In the genomic region with DNA sequence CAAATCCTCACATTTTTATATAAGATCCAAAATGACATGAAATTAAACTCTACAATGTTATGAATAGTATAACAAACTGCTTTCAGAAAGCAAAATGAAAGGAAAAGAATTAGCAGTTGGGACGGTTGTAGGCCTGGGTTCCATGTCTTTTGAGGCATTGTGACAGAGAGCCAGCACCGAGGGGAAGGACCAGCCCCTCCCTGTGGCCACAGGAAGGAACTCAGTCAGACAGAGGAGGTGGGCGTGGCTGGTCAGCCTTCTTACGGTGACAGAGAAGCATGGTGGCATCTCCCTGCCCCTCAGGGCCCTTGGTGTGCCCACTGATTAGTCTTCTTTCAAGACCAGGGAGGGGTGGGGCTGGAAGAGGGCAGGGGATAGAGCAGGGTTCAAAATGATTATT, we compare ENCODE assay signal across 9 cellular contexts. TPM values are rescaled to one million over a fixed set of nuclear protein-coding genes. Genes with fewer than 3 reads are reported as not detected.
DNase-seq lines count a peak whose midpoint lies in the region; ATAC-seq and TF ChIP-seq lines count a peak whose summit lies in the region.
"Had no signal": no experiment of that assay in that cellular context is flagged by ENCODE, and none has a peak within 500 bp of the region (broad histone marks: within the 10 kb centered on the region; RNA-seq: fewer than 3 reads in every experiment).

No MANE protein-coding gene starts in this region.

- peaks cover 38% of the 10 kb centered on the region for H4K20me1 ChIP-seq in DND-41 (ENCODE audit: insufficient read depth, low read length)

- H3K4me1 Mint-ChIP-seq in activated CD4-positive, alpha-beta memory T cell treated with anti-CD3 and anti-CD28 coated beads, Interleukin-2, amount 10 ng/mL, durations not matched to agents 7 days and 5 days = peaks cover 49% of the 10 kb centered on the region
- H3K4me1 Mint-ChIP-seq in glutamatergic neuron (ENCODE audit: low read depth, unreplicated experiment) = peaks cover 8% of the 10 kb centered on the region
- peaks cover 18 to 31% of the 10 kb centered on the region in 2 donors for H3K4me1 Mint-ChIP-seq in stimulated activated naive B cell treated with anti-CD40 and anti-IgM and Interleukin-4, amounts not matched to agents 10 μg/mL and 1 μg/mL and 100 μg/mL, for 72 hours

- H3K27me3 Mint-ChIP-seq in activated CD4-positive, alpha-beta memory T cell treated with anti-CD3 and anti-CD28 coated beads, Interleukin-2, amount 10 ng/mL, durations not matched to agents 7 days and 5 days = no peaks in the 10 kb centered on the region
- peaks cover 5% of the 10 kb centered on the region for H3K27me3 Mint-ChIP-seq in glutamatergic neuron (ENCODE audit: unreplicated experiment)
- no peaks in the 10 kb centered on the region for H3K27me3 Mint-ChIP-seq in stimulated activated naive B cell treated with anti-CD40 and anti-IgM and Interleukin-4, amounts not matched to agents 10 μg/mL and 1 μg/mL and 100 μg/mL, for 72 hours

- H3K9me3 ChIP-seq in DND-41 (ENCODE audit: insufficient read depth, low read length, severe bottlenecking) = no peaks in the 10 kb centered on the region
- H3K9me3 ChIP-seq: pancreas had no signal

- peaks cover 44% of the 10 kb centered on the region for H3K36me3 ChIP-seq in DND-41 (ENCODE audit: insufficient read depth, low read length)

- peaks cover 15% of the 10 kb centered on the region for H3K4me1 ChIP-seq in DND-41 (ENCODE audit: insufficient read depth, low read length)

- CTCF ChIA-PET in activated CD4-positive, alpha-beta memory T cell treated with anti-CD3 and anti-CD28 coated beads, Interleukin-2, amount 10 ng/mL, durations not matched to agents 7 days and 5 days (lab: Charles Lee) = no interaction called here

- H3K27ac ChIP-seq in DND-41 (ENCODE audit: low read length) = no peak overlapping the region

- no peaks in the 10 kb centered on the region for H3K27me3 ChIP-seq in DND-41 (ENCODE audit: insufficient read depth, low read length, poor library complexity)
- H3K27me3 ChIP-seq: pancreas had no signal

- H3K9me3 Mint-ChIP-seq in activated CD4-positive, alpha-beta memory T cell treated with anti-CD3 and anti-CD28 coated beads, Interleukin-2, amount 10 ng/mL, durations not matched to agents 7 days and 5 days = no peaks in the 10 kb centered on the region
- H3K9me3 Mint-ChIP-seq in glutamatergic neuron (ENCODE audit: unreplicated experiment) = peaks cover 11% of the 10 kb centered on the region
- H3K9me3 Mint-ChIP-seq in stimulated activated naive B cell treated with anti-CD40 and anti-IgM and Interleukin-4, amounts not matched to agents 10 μg/mL and 1 μg/mL and 100 μg/mL, for 72 hours = no peaks in the 10 kb centered on the region

- DNase-seq in DND-41 (no peak), NCI-H2227 (lab: John Stamatoyannopoulos, UW; ENCODE audit: unreplicated experiment) (peak; percentile 61), glutamatergic neuron (peak; percentile 73), NCI-H2029 (lab: John Stamatoyannopoulos, UW) (no peak), DMS79 (lab: John Stamatoyannopoulos, UW) (no peak)
- peak; percentile 74 for DNase-seq in activated CD4-positive, alpha-beta memory T cell treated with anti-CD3 and anti-CD28 coated beads, Interleukin-2, amount 10 ng/mL, durations not matched to agents 7 days and 5 days
- no peak for DNase-seq in stimulated activated naive B cell treated with anti-CD40 and anti-IgM and Interleukin-4, amounts not matched to agents 10 μg/mL and 1 μg/mL and 100 μg/mL, for 72 hours

- peaks cover 4% of the 10 kb centered on the region; the same call in 1 of the 2 replicates for H3K79me2 ChIP-seq in DND-41 (ENCODE audit: insufficient read depth, low read length)

- ATAC-seq in DND-41 (ENCODE audit: insufficient read depth, low read depth) = no peak
- ATAC-seq in GM21825 (IDR thresholded peaks at IDR 0.05; ENCODE audit: unreplicated experiment) = peak; percentile 44
- peak; percentile 71 to 75 for ATAC-seq in stimulated activated naive B cell treated with anti-CD40 and anti-IgM and Interleukin-4, amounts not matched to agents 10 μg/mL and 1 μg/mL and 100 μg/mL, for 72 hours (replicated peaks)

- no peak overlapping the region for H3K4me2 ChIP-seq in DND-41 (ENCODE audit: insufficient read depth, low read length)

- H3K4me3 ChIP-seq in DND-41 (ENCODE audit: low read depth in 1 of 2, low read length in 2 of 2) = no peak overlapping the region
- H3K4me3 ChIP-seq: pancreas had no signal

- peak; percentile 15 for TF ChIP-seq CTCF in DND-41 (IDR thresholded peaks at IDR 0.05; ENCODE audit: borderline replicate concordance, extremely low read depth, low read length, poor library complexity, severe bottlenecking)
- peak; percentile 23 for TF ChIP-seq CTCF in glutamatergic neuron (IDR thresholded peaks at IDR 0.05; ENCODE audit: partially characterized antibody, unreplicated experiment)

- H2AFZ ChIP-seq in DND-41 (ENCODE audit: low read depth, low read length) = no peak overlapping the region

- POLR2A ChIA-PET in activated CD4-positive, alpha-beta memory T cell treated with anti-CD3 and anti-CD28 coated beads, Interleukin-2, amount 10 ng/mL, durations not matched to agents 7 days and 5 days (lab: Charles Lee) = no interaction called here

- H3K36me3 Mint-ChIP-seq in activated CD4-positive, alpha-beta memory T cell treated with anti-CD3 and anti-CD28 coated beads, Interleukin-2, amount 10 ng/mL, durations not matched to agents 7 days and 5 days (ENCODE audit: low read depth) = peaks cover 38% of the 10 kb centered on the region
- no peaks in the 10 kb centered on the region for H3K36me3 Mint-ChIP-seq in glutamatergic neuron (ENCODE audit: unreplicated experiment)
- peaks cover 16 to 19% of the 10 kb centered on the region in 2 donors for H3K36me3 Mint-ChIP-seq in stimulated activated naive B cell treated with anti-CD40 and anti-IgM and Interleukin-4, amounts not matched to agents 10 μg/mL and 1 μg/mL and 100 μg/mL, for 72 hours

- no peak overlapping the region for H3K9ac ChIP-seq in DND-41 (ENCODE audit: low read depth, low read length)

- H3K27ac Mint-ChIP-seq in activated CD4-positive, alpha-beta memory T cell treated with anti-CD3 and anti-CD28 coated beads, Interleukin-2, amount 10 ng/mL, durations not matched to agents 7 days and 5 days = peak overlapping the region; percentile 40
- no peak overlapping the region for H3K27ac Mint-ChIP-seq in glutamatergic neuron (ENCODE audit: unreplicated experiment)
- no peak overlapping the region for H3K27ac Mint-ChIP-seq in stimulated activated naive B cell treated with anti-CD40 and anti-IgM and Interleukin-4, amounts not matched to agents 10 μg/mL and 1 μg/mL and 100 μg/mL, for 72 hours

- no peak overlapping the region for H3K4me3 Mint-ChIP-seq in activated CD4-positive, alpha-beta memory T cell treated with anti-CD3 and anti-CD28 coated beads, Interleukin-2, amount 10 ng/mL, durations not matched to agents 7 days and 5 days
- H3K4me3 Mint-ChIP-seq in glutamatergic neuron (ENCODE audit: unreplicated experiment) = no peak overlapping the region
- no peak overlapping the region for H3K4me3 Mint-ChIP-seq in stimulated activated naive B cell treated with anti-CD40 and anti-IgM and Interleukin-4, amounts not matched to agents 10 μg/mL and 1 μg/mL and 100 μg/mL, for 72 hours

RNA-seq across cellular contexts. Expression of a gene that starts 5.7 kb away (rescaled TPM):
- 10 to 100 TPM; 19.8 to 20.2 TPM for total RNA-seq in activated CD4-positive, alpha-beta memory T cell treated with anti-CD3 and anti-CD28 coated beads, Interleukin-2, amount 10 ng/mL, durations not matched to agents 7 days and 5 days
- 13.9 TPM for total RNA-seq in glutamatergic neuron (ENCODE audit: unreplicated experiment)

RNA-seq across cellular contexts. Expression of a gene that starts 6.4 kb away (rescaled TPM):
- 10 to 100 TPM; 48.4 to 54.2 TPM for total RNA-seq in activated CD4-positive, alpha-beta memory T cell treated with anti-CD3 and anti-CD28 coated beads, Interleukin-2, amount 10 ng/mL, durations not matched to agents 7 days and 5 days
- total RNA-seq in glutamatergic neuron (ENCODE audit: unreplicated experiment) = 107 TPM

RNA-seq across cellular contexts. Expression of a gene that starts 23.9 kb away (rescaled TPM):
- not detected for total RNA-seq in activated CD4-positive, alpha-beta memory T cell treated with anti-CD3 and anti-CD28 coated beads, Interleukin-2, amount 10 ng/mL, durations not matched to agents 7 days and 5 days
- total RNA-seq in glutamatergic neuron (ENCODE audit: unreplicated experiment) = 0.91 TPM

RNA-seq across cellular contexts. Expression of a gene that starts 30.8 kb away (rescaled TPM):
- 1 to 10 TPM in 1 of 2 experiments, under 1 TPM in 1; 0.68 to 1.1 TPM for total RNA-seq in activated CD4-positive, alpha-beta memory T cell treated with anti-CD3 and anti-CD28 coated beads, Interleukin-2, amount 10 ng/mL, durations not matched to agents 7 days and 5 days
- 69.9 TPM for total RNA-seq in glutamatergic neuron (ENCODE audit: unreplicated experiment)

Comparison
In these comparisons a context has a peak if more than half of its experiments do, and no peak if none do; other contexts are left out.
1. DNase-seq: peak in NCI-H2227 (single experiment), activated CD4-positive, alpha-beta memory T cell treated with anti-CD3 and anti-CD28 coated beads, Interleukin-2, amount 10 ng/mL, durations not matched to agents 7 days and 5 days (single experiment) and glutamatergic neuron (single experiment); none in DND-41 (single experiment), stimulated activated naive B cell treated with anti-CD40 and anti-IgM and Interleukin-4, amounts not matched to agents 10 μg/mL and 1 μg/mL and 100 μg/mL, for 72 hours (single experiment), NCI-H2029 (single experiment) and DMS79 (single experiment).